11 cellular contexts compared by ENCODE assay signal in the genomic region with DNA sequence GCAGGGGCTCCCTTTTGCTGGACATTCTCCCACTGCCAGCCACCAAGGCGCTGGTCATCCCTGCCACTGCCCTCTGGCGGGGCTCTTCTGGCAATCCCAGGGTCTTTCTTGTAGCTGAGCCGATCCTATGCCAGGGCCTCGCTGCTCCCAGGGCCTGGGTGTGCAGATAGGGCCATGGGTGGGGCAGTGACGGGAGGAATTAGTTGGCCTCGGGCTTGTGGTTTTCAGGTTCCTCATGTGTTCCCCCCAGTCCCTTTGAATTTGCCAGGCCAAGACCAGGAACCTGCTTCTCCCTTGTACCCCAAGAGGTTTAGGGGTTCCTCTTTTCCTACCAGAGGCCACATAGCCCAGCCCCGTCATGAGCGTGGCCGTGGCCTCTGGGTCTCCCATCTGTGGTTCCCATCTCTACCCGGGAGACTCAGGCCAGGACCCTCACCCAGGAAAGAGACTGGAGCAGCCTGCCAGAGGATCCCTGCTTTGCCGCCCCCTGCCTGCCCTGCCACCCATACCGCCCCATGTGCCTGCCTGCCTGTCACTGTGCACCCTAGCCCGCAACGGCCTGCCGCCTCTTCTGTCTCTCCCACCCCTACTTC. TPM values are rescaled to one million over a fixed set of nuclear protein-coding genes. Genes with fewer than 3 reads are reported as not detected.
DNase-seq lines count a peak whose midpoint lies in the region; ATAC-seq and TF ChIP-seq lines count a peak whose summit lies in the region.
"Had no signal": no experiment of that assay in that cellular context is flagged by ENCODE, and none has a peak within 500 bp of the region (broad histone marks: within the 10 kb centered on the region; RNA-seq: fewer than 3 reads in every experiment).

No MANE protein-coding gene starts in this region.

- no peak overlapping the region for H3K9ac ChIP-seq in smooth muscle cell (ENCODE audit: low read depth)

- H3K4me1 ChIP-seq in smooth muscle cell (ENCODE audit: low read depth) = peaks cover 3% of the 10 kb centered on the region
- peaks cover 6 to 17% of the 10 kb centered on the region in 2 donors for H3K4me1 ChIP-seq in adrenal gland (replicated peaks in 1 of 2)
- H3K4me1 ChIP-seq: body of pancreas had no signal

- peak overlapping the region; percentile 76 for H3K27ac ChIP-seq in RWPE1
- peak overlapping the region; percentile 86 for H3K27ac ChIP-seq in epithelial cell of prostate
- peak overlapping the region; percentile 19 for H3K27ac ChIP-seq in smooth muscle cell (ENCODE audit: low read depth)
- H3K27ac ChIP-seq in adrenal gland = peak overlapping the region in 1 of 5 donors; percentile 49
- H3K27ac ChIP-seq: body of pancreas had no signal

- no peak overlapping the region for H3K4me2 ChIP-seq in smooth muscle cell

- H3K27ac Mint-ChIP-seq in activated naive CD4-positive, alpha-beta T cell treated with anti-CD3 and anti-CD28 coated beads, Interleukin-2, amount 10 ng/mL, durations not matched to agents 7 days and 5 days = peak overlapping the region; percentile 68
- no peak overlapping the region for H3K27ac Mint-ChIP-seq in activated naive CD4-positive, alpha-beta T cell treated with anti-CD3 and anti-CD28 coated beads for 36 hours

- peaks cover 9% of the 10 kb centered on the region for H4K20me1 ChIP-seq in smooth muscle cell (ENCODE audit: low read depth)

- H3K27me3 ChIP-seq in smooth muscle cell (ENCODE audit: low read depth) (no peaks in the 10 kb centered on the region), adrenal gland (no peaks in the 10 kb centered on the region)
- H3K27me3 ChIP-seq: body of pancreas had no signal

- peaks cover 4% of the 10 kb centered on the region for H3K79me2 ChIP-seq in smooth muscle cell (ENCODE audit: low read depth)

- H3K4me3 ChIP-seq in smooth muscle cell (no peak overlapping the region), adrenal gland (no peak overlapping the region)
- H3K4me3 ChIP-seq: body of pancreas had no signal

- 97% methylated on average over 15 of the region's 15 CpGs for WGBS in smooth muscle cell (ENCODE audit: low lambda C conversion rate)
- 76 to 83% (median 80%) methylated on average over 14 to 15 of the region's 15 CpGs for WGBS in adrenal gland, 4 donors

- H3K4me3 Mint-ChIP-seq in activated naive CD4-positive, alpha-beta T cell treated with anti-CD3 and anti-CD28 coated beads, Interleukin-2, amount 10 ng/mL, durations not matched to agents 7 days and 5 days = no peak overlapping the region
- no peak overlapping the region for H3K4me3 Mint-ChIP-seq in activated naive CD4-positive, alpha-beta T cell treated with anti-CD3 and anti-CD28 coated beads for 36 hours

- peaks cover 19% of the 10 kb centered on the region for H3F3A ChIP-seq in smooth muscle cell (ENCODE audit: low read depth)

- peaks cover 30% of the 10 kb centered on the region for H3K36me3 Mint-ChIP-seq in activated naive CD4-positive, alpha-beta T cell treated with anti-CD3 and anti-CD28 coated beads, Interleukin-2, amount 10 ng/mL, durations not matched to agents 7 days and 5 days
- peaks cover 17% of the 10 kb centered on the region for H3K36me3 Mint-ChIP-seq in activated naive CD4-positive, alpha-beta T cell treated with anti-CD3 and anti-CD28 coated beads for 36 hours (ENCODE audit: low read depth)

- POLR2A ChIA-PET in RWPE1 (lab: Yijun Ruan, JAX; ENCODE audit: low non-redundant PET) = no interaction called here

- peaks cover 25% of the 10 kb centered on the region for H3K4me1 Mint-ChIP-seq in activated naive CD4-positive, alpha-beta T cell treated with anti-CD3 and anti-CD28 coated beads, Interleukin-2, amount 10 ng/mL, durations not matched to agents 7 days and 5 days
- H3K4me1 Mint-ChIP-seq in activated naive CD4-positive, alpha-beta T cell treated with anti-CD3 and anti-CD28 coated beads for 36 hours (ENCODE audit: low read depth) = peaks cover 20% of the 10 kb centered on the region

- ATAC-seq in GM21576 (IDR thresholded peaks at IDR 0.05; ENCODE audit: unreplicated experiment) (no peak), GM21367 (IDR thresholded peaks at IDR 0.05; ENCODE audit: unreplicated experiment) (no peak)
- ATAC-seq: body of pancreas had no signal

- TF ChIP-seq POLR2A in adrenal gland (IDR thresholded peaks at IDR 0.05) = no peak

- H3K27me3 Mint-ChIP-seq in activated naive CD4-positive, alpha-beta T cell treated with anti-CD3 and anti-CD28 coated beads, Interleukin-2, amount 10 ng/mL, durations not matched to agents 7 days and 5 days = no peaks in the 10 kb centered on the region
- H3K27me3 Mint-ChIP-seq in activated naive CD4-positive, alpha-beta T cell treated with anti-CD3 and anti-CD28 coated beads for 36 hours (ENCODE audit: low read depth) = no peaks in the 10 kb centered on the region

- DNase-seq in activated naive CD4-positive, alpha-beta T cell treated with anti-CD3 and anti-CD28 coated beads, Interleukin-2, amount 10 ng/mL, durations not matched to agents 7 days and 5 days = no peak
- DNase-seq in activated naive CD4-positive, alpha-beta T cell treated with anti-CD3 and anti-CD28 coated beads for 36 hours = no peak
- no peak for DNase-seq in RWPE1 (ENCODE audit: low spot score)
- no peak for DNase-seq in epithelial cell of prostate (ENCODE audit: low read depth, low spot score)
- no peak for DNase-seq in smooth muscle cell (lab: John Stamatoyannopoulos, UW; ENCODE audit: unreplicated experiment)
- no peak for DNase-seq in adrenal gland
- DNase-seq: NCI-H1436, NCI-H774 had no signal

- H2AFZ ChIP-seq in smooth muscle cell (ENCODE audit: low read depth) = no peak overlapping the region

- no peaks in the 10 kb centered on the region for H3K9me3 Mint-ChIP-seq in activated naive CD4-positive, alpha-beta T cell treated with anti-CD3 and anti-CD28 coated beads, Interleukin-2, amount 10 ng/mL, durations not matched to agents 7 days and 5 days
- H3K9me3 Mint-ChIP-seq in activated naive CD4-positive, alpha-beta T cell treated with anti-CD3 and anti-CD28 coated beads for 36 hours = no peaks in the 10 kb centered on the region

- H3K9me3 ChIP-seq in smooth muscle cell (replicated peaks; ENCODE audit: low read depth) (no peaks in the 10 kb centered on the region), adrenal gland (replicated peaks in 1 of 3) (no peaks in the 10 kb centered on the region)
- H3K9me3 ChIP-seq: body of pancreas had no signal

- intact Hi-C loops in activated naive CD4-positive, alpha-beta T cell treated with anti-CD3 and anti-CD28 coated beads for 36 hours (cut with micrococcal nuclease) = loop anchor here (1.0 to 5.0 kb wide), 2 partner anchors 12 to 92 kb away; a partner anchor contains a TSS
- intact Hi-C loops in adrenal gland (cut with DNase I) = no loop called here

- H3K36me3 ChIP-seq in smooth muscle cell (ENCODE audit: low read depth) = no peaks in the 10 kb centered on the region
- peaks cover 0 to 47% of the 10 kb centered on the region in 2 donors for H3K36me3 ChIP-seq in adrenal gland (replicated peaks in 1 of 2)

- TF ChIP-seq CTCF in RWPE1 (conservative IDR thresholded peaks at IDR 0.05; ENCODE audit: low read depth) (no peak), smooth muscle cell (IDR thresholded peaks at IDR 0.05; ENCODE audit: borderline replicate concordance, insufficient read depth, poor library complexity, severe bottlenecking) (no peak), adrenal gland (IDR thresholded peaks at IDR 0.05) (no peak)

- CTCF ChIA-PET in activated naive CD4-positive, alpha-beta T cell treated with anti-CD3 and anti-CD28 coated beads, Interleukin-2, amount 10 ng/mL, durations not matched to agents 7 days and 5 days (lab: Charles Lee) = interaction anchor here (1.0 to 2.2 kb wide), 2 partner anchors 11 to 92 kb away, joined by 5 read pairs; a partner anchor contains a TSS
- CTCF ChIA-PET in activated naive CD4-positive, alpha-beta T cell treated with anti-CD3 and anti-CD28 coated beads for 36 hours (lab: Charles Lee) = no interaction called here
- CTCF ChIA-PET in RWPE1 (lab: Yijun Ruan, JAX) = interaction anchor here (0.5 kb wide), 1 partner anchor 264 kb away, joined by 3 read pairs; no protein-coding TSS in a partner anchor

RNA-seq across cellular contexts. Expression of a gene that starts 26.2 kb away (rescaled TPM):
- total RNA-seq in activated naive CD4-positive, alpha-beta T cell treated with anti-CD3 and anti-CD28 coated beads for 36 hours = 10 to 100 TPM; 15.3 to 16.7 TPM
- 30.7 and 44.4 TPM in 2 replicates for total RNA-seq in smooth muscle cell
- polyA plus RNA-seq in smooth muscle cell = 99.9 and 107 TPM in 2 replicates
- total RNA-seq in adrenal gland = 100 to 1,000 TPM in 1 of 8 donors, 10 to 100 TPM in 7; 36.5 to 103 (median 51.7) TPM
- 10 to 100 TPM; 12.5 to 49.6 (median 34.9) TPM for polyA plus RNA-seq in adrenal gland

RNA-seq across cellular contexts. Expression of a gene that starts 38.4 kb away (rescaled TPM):
- total RNA-seq in activated naive CD4-positive, alpha-beta T cell treated with anti-CD3 and anti-CD28 coated beads for 36 hours = 1 to 10 TPM; 4.4 to 4.8 TPM
- total RNA-seq in smooth muscle cell = 0.13 TPM in 1 of 2 replicates, not detected in the other
- polyA plus RNA-seq in smooth muscle cell = 0.79 and 1.5 TPM in 2 replicates
- total RNA-seq in adrenal gland = 1 to 10 TPM in 6 of 8 donors, under 1 TPM in 2; 0.30 to 5.6 (median 1.9) TPM
- polyA plus RNA-seq in adrenal gland = 1 to 10 TPM; 1.1 to 2.0 (median 1.9) TPM
